In the genomic region with DNA sequence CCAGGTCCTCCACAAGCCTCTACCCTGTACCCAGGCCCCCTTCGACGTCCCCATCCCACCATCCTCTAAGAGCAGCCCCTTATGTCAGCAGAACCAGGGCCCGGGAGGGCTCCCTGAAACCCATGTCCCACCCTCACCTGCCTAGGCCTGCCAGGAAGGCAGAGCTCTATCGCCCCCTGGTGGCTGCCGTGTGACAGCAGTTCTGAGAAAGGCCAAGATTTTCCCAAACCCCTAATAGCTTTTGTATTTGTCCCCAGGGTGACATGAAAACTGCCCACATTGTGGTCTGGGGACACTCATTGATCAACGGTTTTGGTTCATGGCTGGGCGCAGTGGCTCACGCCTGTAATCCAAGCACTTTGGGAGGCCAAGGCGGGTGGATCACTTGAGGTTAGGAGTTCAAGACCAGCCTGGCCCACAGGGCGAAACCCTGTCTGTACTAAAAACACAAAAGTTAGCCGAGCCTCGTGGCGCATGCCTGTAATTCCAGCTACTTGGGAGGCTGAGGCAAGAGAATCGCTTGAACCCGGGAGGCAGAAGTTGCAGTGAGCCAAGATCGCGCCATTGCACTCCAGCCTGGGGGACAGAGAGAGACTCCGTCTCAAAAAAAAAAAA, we compare ENCODE assay signal across 2 cellular contexts.
TF ChIP-seq lines count a peak whose summit lies in the region.

No MANE protein-coding gene starts in this region.

TF ChIP-seq in SK-N-SH, 30 proteins besides CTCF, POLR2A, EP300 and RAD21:
- TF ChIP-seq SMC3 (IDR thresholded peaks at IDR 0.05; ENCODE audit: low read depth, low read length), result peak; percentile 78

TF ChIP-seq in H1, 55 proteins besides CTCF, POLR2A, EP300 and RAD21:
- 0 out of 4 replicates have a peak, but pooled peaks of 1 of the 2 experiments have one; percentile 41 for TF ChIP-seq SIN3A (conservative IDR thresholded peaks at IDR 0.05 in 1 of 2, IDR thresholded peaks at IDR 0.05 in 1 of 2; ENCODE audit: low read depth in 1 of 2, low read length in 2 of 2)
- TF ChIP-seq YY1 (IDR thresholded peaks at IDR 0.05; ENCODE audit: low read depth, low read length), result peak; percentile 35; the same call in 1 of the 2 replicates
